In the genomic region with DNA sequence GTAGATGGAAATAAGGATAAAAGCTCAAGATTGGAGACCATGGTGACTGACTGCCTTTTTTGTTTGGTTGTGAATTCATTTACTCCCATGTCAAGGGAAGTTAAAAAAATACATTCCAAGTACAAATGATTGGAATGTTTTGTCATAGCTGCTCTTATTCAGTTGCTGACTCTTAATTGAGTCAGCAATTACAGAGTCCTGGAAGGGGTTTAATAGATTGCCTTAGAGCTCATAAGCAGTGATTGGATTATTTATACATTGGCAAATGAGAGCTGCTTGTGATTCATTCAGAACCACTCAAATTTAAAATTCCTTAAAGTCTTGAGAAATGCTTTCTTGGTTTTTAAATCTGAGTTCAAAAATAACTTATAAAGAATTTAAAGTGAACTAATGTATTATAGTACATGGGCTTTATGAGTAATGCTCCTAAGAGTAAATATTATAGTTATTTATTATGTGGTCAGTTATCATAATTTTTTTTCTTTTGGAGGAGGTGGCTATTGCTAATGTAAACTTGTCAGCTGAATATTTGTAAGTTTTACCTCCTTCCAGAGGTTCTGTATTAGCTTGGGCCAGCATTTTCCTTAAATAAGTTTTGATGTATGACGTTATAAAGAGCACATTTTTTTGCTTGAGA, we compare ENCODE assay signal across 9 cellular contexts. TPM values are rescaled to one million over a fixed set of nuclear protein-coding genes. Genes with fewer than 3 reads are reported as not detected.
A peak's percentile ranks its signal among the peaks of the same experiment; 100 is the strongest.
DNase-seq lines count a peak whose midpoint lies in the region; ATAC-seq and TF ChIP-seq lines count a peak whose summit lies in the region.
"Had no signal": no experiment of that assay in that cellular context is flagged by ENCODE, and none has a peak within 500 bp of the region (broad histone marks: within the 10 kb centered on the region; RNA-seq: fewer than 3 reads in every experiment).

No MANE protein-coding gene starts in this region.

- peaks cover 5% of the 10 kb centered on the region for H3F3A ChIP-seq in PC-3 (ENCODE audit: low read length, unreplicated experiment)

- no peaks in the 10 kb centered on the region for H3K9me2 ChIP-seq in PC-3 (replicated peaks; ENCODE audit: low read length)

- CTCF ChIA-PET in PC-3 (lab: Charles Lee) = interaction anchor here (0.5 kb wide), 1 partner anchor 13 kb away, joined by 9 read pairs; no protein-coding TSS in a partner anchor

- TF ChIP-seq CTCF in PC-3 (conservative IDR thresholded peaks at IDR 0.05; ENCODE audit: low read depth, low read length) (no peak), omental fat pad (IDR thresholded peaks at IDR 0.05) (no peak)

- H3K9ac ChIP-seq in PC-3 (ENCODE audit: low read length) = no peak overlapping the region

- POLR2A ChIA-PET in PC-3 (lab: Charles Lee; ENCODE audit: unreplicated experiment) = interaction anchor here (0.6 to 1.2 kb wide), 3 partner anchors 11 to 15 kb away, joined by 4 to 6 read pairs (median 5); a partner anchor contains a TSS

- peak overlapping the region; percentile 56 for H3K4me2 ChIP-seq in PC-3 (ENCODE audit: low read length)

- H3K4me1 ChIP-seq in PC-3 (ENCODE audit: insufficient read depth, low read length) = peaks cover 35% of the 10 kb centered on the region

- no peaks in the 10 kb centered on the region for H4K20me1 ChIP-seq in PC-3 (ENCODE audit: low read length)

- intact Hi-C loops in PC-3 (cut with micrococcal nuclease) = no loop called here

- no TSS peak for BruUV-seq in PC-3 (replicated peaks; lab: Mats Ljungman, UMichigan)

- H2AFZ ChIP-seq in PC-3 (ENCODE audit: low read length) = no peak overlapping the region

- ATAC-seq in PC-3 = peak; percentile 84
- ATAC-seq in omental fat pad (ENCODE audit: low FRiP score) = peak; percentile 92
- no peak for ATAC-seq in HG03439 (IDR thresholded peaks at IDR 0.05; ENCODE audit: unreplicated experiment)

- DNase-seq in EH (ENCODE audit: low read depth) = peak; percentile 98
- DNase-seq in PC-3 = peak; percentile 85
- peak; percentile 26 for DNase-seq in epidermal melanocyte (ENCODE audit: insufficient read length, low spot score)
- no peak for DNase-seq in omental fat pad (ENCODE audit: low spot score)
- DNase-seq in NCI-H446 treated with DMSO at 0.1 percent for 48 hours (lab: John Stamatoyannopoulos, UW) = no peak
- no peak for DNase-seq in T-helper 9 cell
- no peak for DNase-seq in MG63
- DNase-seq: stimulated activated CD4-positive, alpha-beta T cell treated with anti-CD3 and anti-CD28 coated beads, Interleukin-12 subunit alpha, Interleukin-12 subunit beta, amount 100 ng/mL, for 4 hours had no signal

- peak overlapping the region; percentile 77 for H3K27ac ChIP-seq in PC-3 (ENCODE audit: low read length)

- H3K27me3 ChIP-seq in PC-3 (ENCODE audit: low read length) (no peaks in the 10 kb centered on the region), MG63 (no peaks in the 10 kb centered on the region)

- H3K4me3 ChIP-seq in PC-3 (ENCODE audit: low read length) (0 out of 2 replicates have a peak overlapping the region, but pooled peaks have one; percentile 3), MG63 (no peak overlapping the region)

- H3K36me3 ChIP-seq in PC-3 (ENCODE audit: low read depth, low read length) (no peaks in the 10 kb centered on the region), MG63 (peaks cover 8% of the 10 kb centered on the region)

- H3K9me3 ChIP-seq in PC-3 (ENCODE audit: low read length) (no peaks in the 10 kb centered on the region), MG63 (no peaks in the 10 kb centered on the region)

- peaks cover 89% of the 10 kb centered on the region for H3K79me2 ChIP-seq in PC-3 (ENCODE audit: low read length)

RNA-seq across cellular contexts. Expression of a gene that starts 13.6 kb away (rescaled TPM):
- total RNA-seq in PC-3 (2014; rRNA removed) = 10.8 and 10.9 TPM in 2 replicates
- 10 to 100 TPM; 37.2 to 57.4 (median 45.5) TPM for total RNA-seq in omental fat pad
- total RNA-seq in MG63 (2014; rRNA removed; shearing (Covaris generic); ENCODE audit: low replicate concordance) = 15.5 and 16.4 TPM in 2 replicates

Comparison
In these comparisons a context has a peak if more than half of its experiments do, and no peak if none do; other contexts are left out.
1. DNase-seq: peak in EH (single experiment), PC-3 (single experiment) and epidermal melanocyte (single experiment); none in omental fat pad (single experiment), NCI-H446 treated with DMSO at 0.1 percent for 48 hours (single experiment), T-helper 9 cell (single experiment) and MG63 (single experiment).